ENCODE assay signal across 8 cellular contexts in genomic region chr17:17694229-17695081, GRCh38. TPM values are rescaled to one million over a fixed set of nuclear protein-coding genes. Genes with fewer than 3 reads are reported as not detected.
DNase-seq lines count a peak whose midpoint lies in the region; ATAC-seq and TF ChIP-seq lines count a peak whose summit lies in the region.

No MANE protein-coding gene starts in this region.

- H3K36me3 Mint-ChIP-seq in activated CD4-positive, alpha-beta T cell treated with anti-CD3 and anti-CD28 coated beads, Interleukin-2, amount 10 ng/mL, durations not matched to agents 7 days and 5 days (ENCODE audit: low read depth): peaks cover 2% of the 10 kb centered on the region

- peak overlapping the region; percentile 82 for H3K4me3 Mint-ChIP-seq in activated CD4-positive, alpha-beta T cell treated with anti-CD3 and anti-CD28 coated beads, Interleukin-2, amount 10 ng/mL, durations not matched to agents 7 days and 5 days

- peak overlapping the region; percentile 49 to 88 for H3K9ac ChIP-seq in liver (ENCODE audit: low read depth in 1 of 2, low read length in 2 of 2)

- peak overlapping the region; percentile 98 for H3K27ac Mint-ChIP-seq in activated CD4-positive, alpha-beta T cell treated with anti-CD3 and anti-CD28 coated beads, Interleukin-2, amount 10 ng/mL, durations not matched to agents 7 days and 5 days

- peaks cover 65% of the 10 kb centered on the region for H3K4me1 Mint-ChIP-seq in activated CD4-positive, alpha-beta T cell treated with anti-CD3 and anti-CD28 coated beads, Interleukin-2, amount 10 ng/mL, durations not matched to agents 7 days and 5 days

- no peaks in the 10 kb centered on the region for H3K36me3 ChIP-seq in liver (ENCODE audit: control insufficient read depth in 4 of 4, insufficient read depth in 3 of 4, low read depth in 1 of 4, low read length in 3 of 4)

- in situ Hi-C loops in GM13976 (cut with MboI; ENCODE audit: low sequenced_read_pairs, unreplicated experiment): no loop called here

- no peaks in the 10 kb centered on the region for H3K9me3 ChIP-seq in liver (ENCODE audit: control insufficient read depth in 4 of 4, low read length in 3 of 4)

- H3K27me3 Mint-ChIP-seq in activated CD4-positive, alpha-beta T cell treated with anti-CD3 and anti-CD28 coated beads, Interleukin-2, amount 10 ng/mL, durations not matched to agents 7 days and 5 days: no peaks in the 10 kb centered on the region

- H3K27ac ChIP-seq in liver (ENCODE audit: low read depth in 1 of 2, low read length in 2 of 2): peak overlapping the region; percentile 92 to 95

- H3K27me3 ChIP-seq in liver (ENCODE audit: control insufficient read depth in 4 of 4, insufficient read depth in 4 of 4, low read length in 3 of 4): no peaks in the 10 kb centered on the region

- ATAC-seq in HG02678 (IDR thresholded peaks at IDR 0.05; ENCODE audit: unreplicated experiment) (peak; percentile 57), HG02884 (IDR thresholded peaks at IDR 0.05; ENCODE audit: unreplicated experiment) (no peak)

- TF ChIP-seq CTCF in GM13976 (IDR thresholded peaks at IDR 0.05; ENCODE audit: borderline replicate concordance, control extremely low read depth, extremely low read depth, insufficient read depth, missing control alignments) (no peak), liver (IDR thresholded peaks at IDR 0.05; ENCODE audit: low read depth, low read length, missing input control) (no peak)

- POLR2A ChIA-PET in activated CD4-positive, alpha-beta T cell treated with anti-CD3 and anti-CD28 coated beads, Interleukin-2, amount 10 ng/mL, durations not matched to agents 7 days and 5 days (lab: Charles Lee): no interaction called here

- H3K4me1 ChIP-seq in liver (ENCODE audit: control insufficient read depth in 4 of 4, insufficient read depth in 4 of 4, low read length in 3 of 4): peaks cover 17 to 68% (median 54%) of the 10 kb centered on the region in 4 donors

- DNase-seq in GM13976 (ENCODE audit: low spot score) (peak; percentile 91), NCI-H345 (lab: John Stamatoyannopoulos, UW) (peak; percentile 64), cortex of kidney (lab: John Stamatoyannopoulos, UW) (peak; percentile 20)
- DNase-seq in activated CD4-positive, alpha-beta T cell treated with anti-CD3 and anti-CD28 coated beads, Interleukin-2, amount 10 ng/mL, durations not matched to agents 7 days and 5 days: peak; percentile 75
- peak; percentile 64 for DNase-seq in stimulated activated CD4-positive, alpha-beta T cell treated with anti-CD3 and anti-CD28 coated beads, Interleukin-4, amount 100 ng/mL, for 1 hour

- H3K9me3 Mint-ChIP-seq in activated CD4-positive, alpha-beta T cell treated with anti-CD3 and anti-CD28 coated beads, Interleukin-2, amount 10 ng/mL, durations not matched to agents 7 days and 5 days: no peaks in the 10 kb centered on the region

- CTCF ChIA-PET in activated CD4-positive, alpha-beta T cell treated with anti-CD3 and anti-CD28 coated beads, Interleukin-2, amount 10 ng/mL, durations not matched to agents 7 days and 5 days (lab: Charles Lee): interaction anchor here (0.9 kb wide), 1 partner anchor 63 kb away, joined by 3 read pairs; no protein-coding TSS in a partner anchor

- no peak for TF ChIP-seq RAD21 in liver (IDR thresholded peaks at IDR 0.05)

- under 1% methylated on average over 87 of the region's 87 CpGs for WGBS in liver

- peak overlapping the region; percentile 49 to 77 (median 69) for H3K4me3 ChIP-seq in liver (ENCODE audit: low read depth in 1 of 3, low read length in 3 of 3)

TF ChIP-seq in liver, 16 proteins besides CTCF, POLR2A, EP300 and RAD21:
- TF ChIP-seq HNF4G (IDR thresholded peaks at IDR 0.05): no peak
- no peak for TF ChIP-seq FOXA2 (IDR thresholded peaks at IDR 0.05)
- no peak for TF ChIP-seq FOXA1 (IDR thresholded peaks at IDR 0.05)
- TF ChIP-seq YY1 (IDR thresholded peaks at IDR 0.05): peak; percentile 37
- TF ChIP-seq REST (IDR thresholded peaks at IDR 0.05): peak; percentile 46
- TF ChIP-seq NR2F2 (IDR thresholded peaks at IDR 0.05): no peak
- no peak for TF ChIP-seq ATF3 (IDR thresholded peaks at IDR 0.05)
- no peak for TF ChIP-seq RXRA (IDR thresholded peaks at IDR 0.05)
- no peak for TF ChIP-seq JUND (IDR thresholded peaks at IDR 0.05)
- no peak for TF ChIP-seq HNF4A (conservative IDR thresholded peaks at IDR 0.05)

RNA-seq across cellular contexts. Expression of gene RAI1, which starts 13.2 kb away (rescaled TPM):
- total RNA-seq in activated CD4-positive, alpha-beta T cell treated with anti-CD3 and anti-CD28 coated beads, Interleukin-2, amount 10 ng/mL, durations not matched to agents 7 days and 5 days: 10 to 100 TPM; 18.1 to 18.5 TPM
- 1 to 10 TPM; 5.8 to 7.6 TPM for total RNA-seq in liver
- polyA plus RNA-seq in liver: 1 to 10 TPM in 1 of 2 donors, under 1 TPM in 1; 0.57 to 4.7 TPM

Comparison
In these comparisons a context has a peak if more than half of its experiments do, and no peak if none do; other contexts are left out.
1. DNase-seq: peak in every context shown above with its lines; median percentile 91 in GM13976; 75 in activated CD4-positive, alpha-beta T cell treated with anti-CD3 and anti-CD28 coated beads, Interleukin-2, amount 10 ng/mL, durations not matched to agents 7 days and 5 days; 64 in NCI-H345; 64 in stimulated activated CD4-positive, alpha-beta T cell treated with anti-CD3 and anti-CD28 coated beads, Interleukin-4, amount 100 ng/mL, for 1 hour; 20 in cortex of kidney.